11 cellular contexts compared by ENCODE assay signal in genomic region chr2:72496479-72496878, GRCh38.
"Had no signal": no experiment of that assay in that cellular context is flagged by ENCODE, and none has a peak within 500 bp of the region (broad histone marks: within the 10 kb centered on the region; RNA-seq: fewer than 3 reads in every experiment).

No MANE protein-coding gene starts in this region.

- H2AFZ ChIP-seq: GM23248, GM23338 had no signal

- ATAC-seq: GM23338, HCT116 had no signal

- H3K9ac ChIP-seq: GM23248 had no signal

- H3K4me3 ChIP-seq: GM23248, GM23338, HAP-1 had no signal

- H3K4me2 ChIP-seq: GM23338 had no signal

- H3K27ac ChIP-seq: GM23248 had no signal

- DNase-seq: GM23248, GOT3, H7, H9, HCEC 1CT, HFFc6 had no signal

- H3K9me3 ChIP-seq: HAP-1 had no signal

- H3K36me3 ChIP-seq: HAP-1 had no signal

- FAIRE-seq: H1, H54 had no signal
